ENCODE assay signal across 22 cellular contexts in genomic region chr2:96883306-96883705, GRCh38.
"Had no signal": no experiment of that assay in that cellular context is flagged by ENCODE, and none has a peak within 500 bp of the region (broad histone marks: within the 10 kb centered on the region; RNA-seq: fewer than 3 reads in every experiment).

No MANE protein-coding gene starts in this region.

- H3K27me3 ChIP-seq: gastroesophageal sphincter, left lung, sigmoid colon, suprapubic skin, thyroid gland, upper lobe of left lung, uterus had no signal

- H3K9me3 Mint-ChIP-seq: dendritic cell treated with granulocyte-macrophage colony-stimulating factor and Interleukin-4, amounts not matched to agents 40 ng/mL and 50 ng/mL, for 4 days; immature natural killer cell; memory B cell; naive B cell; nephron; stimulated activated effector memory CD8-positive, alpha-beta T cell treated with anti-CD3 and anti-CD28 coated beads, Interleukin-12 subunit alpha, Interleukin-12 subunit beta, amount 100 ng/mL, for 72 hours had no signal

- DNase-seq: cerebellar nuclear complex; foreskin fibroblast; glutamatergic neuron; immature natural killer cell; left lung; lower lobe of right lung; naive B cell; sigmoid colon; stimulated activated CD4-positive, alpha-beta T cell treated with anti-CD3 and anti-CD28 coated beads, Interleukin-2, amount 100 ng/mL, for 48 hours; stimulated activated CD8-positive, alpha-beta memory T cell treated with anti-CD3 and anti-CD28 coated beads, Interleukin-4, amount 100 ng/mL, for 48 hours; stimulated activated naive CD8-positive, alpha-beta T cell treated with anti-CD3 and anti-CD28 coated beads, Interleukin-15, Interleukin-2, amounts not matched to agents 100 U/mL and 50 U/mL, for 24 hours; thyroid gland; upper lobe of left lung; uterus had no signal

- H3K9me3 ChIP-seq: gastroesophageal sphincter, left lung, lower lobe of right lung, sigmoid colon, suprapubic skin, thyroid gland, upper lobe of left lung, uterus had no signal

- H3K27ac Mint-ChIP-seq: dendritic cell treated with granulocyte-macrophage colony-stimulating factor and Interleukin-4, amounts not matched to agents 40 ng/mL and 50 ng/mL, for 4 days; immature natural killer cell; memory B cell; stimulated activated effector memory CD8-positive, alpha-beta T cell treated with anti-CD3 and anti-CD28 coated beads, Interleukin-12 subunit alpha, Interleukin-12 subunit beta, amount 100 ng/mL, for 72 hours had no signal

- H3K4me3 ChIP-seq: gastroesophageal sphincter, left lung, lower lobe of right lung, sigmoid colon, skin epidermis, suprapubic skin, thyroid gland, upper lobe of left lung, uterus had no signal

- H3K27ac ChIP-seq: gastroesophageal sphincter, left lung, lower lobe of right lung, sigmoid colon, thyroid gland, upper lobe of left lung, uterus had no signal

- H3K36me3 Mint-ChIP-seq: memory B cell; naive B cell; stimulated activated effector memory CD8-positive, alpha-beta T cell treated with anti-CD3 and anti-CD28 coated beads, Interleukin-12 subunit alpha, Interleukin-12 subunit beta, amount 100 ng/mL, for 72 hours had no signal

- H3K36me3 ChIP-seq: gastroesophageal sphincter, left lung, lower lobe of right lung, sigmoid colon, suprapubic skin, thyroid gland, upper lobe of left lung, uterus had no signal

- H3K4me3 Mint-ChIP-seq: dendritic cell treated with granulocyte-macrophage colony-stimulating factor and Interleukin-4, amounts not matched to agents 40 ng/mL and 50 ng/mL, for 4 days; immature natural killer cell; memory B cell; naive B cell; nephron; stimulated activated effector memory CD8-positive, alpha-beta T cell treated with anti-CD3 and anti-CD28 coated beads, Interleukin-12 subunit alpha, Interleukin-12 subunit beta, amount 100 ng/mL, for 72 hours had no signal

- ATAC-seq: esophagus mucosa; gastroesophageal sphincter; left lung; lower lobe of right lung; stimulated activated effector memory CD8-positive, alpha-beta T cell treated with anti-CD3 and anti-CD28 coated beads, Interleukin-12 subunit alpha, Interleukin-12 subunit beta, amount 100 ng/mL, for 72 hours; stimulated activated naive CD8-positive, alpha-beta T cell treated with anti-CD3 and anti-CD28 coated beads, Interleukin-15, Interleukin-2, amounts not matched to agents 100 U/mL and 50 U/mL, for 24 hours had no signal

- H3K27me3 Mint-ChIP-seq: memory B cell had no signal
